Comparison of ENCODE assay signal across 1 cellular context in the genomic region with DNA sequence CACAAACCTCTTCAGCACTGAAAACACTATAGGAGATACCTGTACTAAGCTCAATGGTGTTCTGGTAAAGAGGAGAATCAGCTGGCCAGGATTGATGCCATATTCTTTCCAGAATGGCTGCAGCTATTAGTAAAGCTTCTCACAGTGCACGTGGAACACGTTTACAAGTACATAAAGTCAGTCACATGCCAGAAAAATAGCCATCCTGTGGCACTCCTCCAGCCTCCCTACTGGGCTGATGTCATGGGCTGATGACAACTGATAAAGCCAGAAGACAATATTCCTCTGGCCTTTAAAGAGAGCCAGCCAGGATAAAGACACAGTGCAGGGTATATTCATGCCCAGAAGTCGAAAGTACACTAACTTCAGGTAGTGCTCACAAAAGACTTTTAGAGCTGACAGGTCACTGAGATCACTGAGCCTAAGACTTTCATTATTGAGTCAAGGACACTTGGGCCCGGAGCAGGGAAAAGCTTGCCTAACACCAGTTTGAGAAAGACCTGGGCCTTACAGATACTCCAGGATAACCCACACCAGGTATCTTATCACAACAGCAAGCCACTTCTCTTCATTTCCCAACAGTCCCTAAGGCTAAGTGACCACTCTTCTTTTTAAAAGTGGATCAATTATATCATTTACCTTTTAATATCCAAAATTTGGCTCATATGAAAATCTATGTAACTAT.
TF ChIP-seq lines count a peak whose summit lies in the region.

No MANE protein-coding gene starts in this region.

TF ChIP-seq in K562, 482 proteins besides CTCF, POLR2A, EP300 and RAD21 (continued from another document and continues in another):
- TF ChIP-seq, protein P1, sequence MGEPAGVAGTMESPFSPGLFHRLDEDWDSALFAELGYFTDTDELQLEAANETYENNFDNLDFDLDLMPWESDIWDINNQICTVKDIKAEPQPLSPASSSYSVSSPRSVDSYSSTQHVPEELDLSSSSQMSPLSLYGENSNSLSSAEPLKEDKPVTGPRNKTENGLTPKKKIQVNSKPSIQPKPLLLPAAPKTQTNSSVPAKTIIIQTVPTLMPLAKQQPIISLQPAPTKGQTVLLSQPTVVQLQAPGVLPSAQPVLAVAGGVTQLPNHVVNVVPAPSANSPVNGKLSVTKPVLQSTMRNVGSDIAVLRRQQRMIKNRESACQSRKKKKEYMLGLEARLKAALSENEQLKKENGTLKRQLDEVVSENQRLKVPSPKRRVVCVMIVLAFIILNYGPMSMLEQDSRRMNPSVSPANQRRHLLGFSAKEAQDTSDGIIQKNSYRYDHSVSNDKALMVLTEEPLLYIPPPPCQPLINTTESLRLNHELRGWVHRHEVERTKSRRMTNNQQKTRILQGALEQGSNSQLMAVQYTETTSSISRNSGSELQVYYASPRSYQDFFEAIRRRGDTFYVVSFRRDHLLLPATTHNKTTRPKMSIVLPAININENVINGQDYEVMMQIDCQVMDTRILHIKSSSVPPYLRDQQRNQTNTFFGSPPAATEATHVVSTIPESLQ (CRISPR knock-in tag; IDR thresholded peaks at IDR 0.05) = no peak
- TF ChIP-seq MTF1 (CRISPR knock-in tag; IDR thresholded peaks at IDR 0.05; ENCODE audit: borderline replicate concordance) = no peak
- TF ChIP-seq, protein P2, sequence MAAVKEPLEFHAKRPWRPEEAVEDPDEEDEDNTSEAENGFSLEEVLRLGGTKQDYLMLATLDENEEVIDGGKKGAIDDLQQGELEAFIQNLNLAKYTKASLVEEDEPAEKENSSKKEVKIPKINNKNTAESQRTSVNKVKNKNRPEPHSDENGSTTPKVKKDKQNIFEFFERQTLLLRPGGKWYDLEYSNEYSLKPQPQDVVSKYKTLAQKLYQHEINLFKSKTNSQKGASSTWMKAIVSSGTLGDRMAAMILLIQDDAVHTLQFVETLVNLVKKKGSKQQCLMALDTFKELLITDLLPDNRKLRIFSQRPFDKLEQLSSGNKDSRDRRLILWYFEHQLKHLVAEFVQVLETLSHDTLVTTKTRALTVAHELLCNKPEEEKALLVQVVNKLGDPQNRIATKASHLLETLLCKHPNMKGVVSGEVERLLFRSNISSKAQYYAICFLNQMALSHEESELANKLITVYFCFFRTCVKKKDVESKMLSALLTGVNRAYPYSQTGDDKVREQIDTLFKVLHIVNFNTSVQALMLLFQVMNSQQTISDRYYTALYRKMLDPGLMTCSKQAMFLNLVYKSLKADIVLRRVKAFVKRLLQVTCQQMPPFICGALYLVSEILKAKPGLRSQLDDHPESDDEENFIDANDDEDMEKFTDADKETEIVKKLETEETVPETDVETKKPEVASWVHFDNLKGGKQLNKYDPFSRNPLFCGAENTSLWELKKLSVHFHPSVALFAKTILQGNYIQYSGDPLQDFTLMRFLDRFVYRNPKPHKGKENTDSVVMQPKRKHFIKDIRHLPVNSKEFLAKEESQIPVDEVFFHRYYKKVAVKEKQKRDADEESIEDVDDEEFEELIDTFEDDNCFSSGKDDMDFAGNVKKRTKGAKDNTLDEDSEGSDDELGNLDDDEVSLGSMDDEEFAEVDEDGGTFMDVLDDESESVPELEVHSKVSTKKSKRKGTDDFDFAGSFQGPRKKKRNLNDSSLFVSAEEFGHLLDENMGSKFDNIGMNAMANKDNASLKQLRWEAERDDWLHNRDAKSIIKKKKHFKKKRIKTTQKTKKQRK (IDR thresholded peaks at IDR 0.05; ENCODE audit: borderline replicate concordance, low read depth, low read length) = no peak
- TF ChIP-seq HDAC3 (IDR thresholded peaks at IDR 0.05; ENCODE audit: borderline replicate concordance, partially characterized antibody) = no peak
- TF ChIP-seq ZNF77 (CRISPR knock-in tag; IDR thresholded peaks at IDR 0.05) = no peak
- no peak for TF ChIP-seq HMGN3 (IDR thresholded peaks at IDR 0.05; ENCODE audit: borderline replicate concordance, extremely low read depth, insufficient read length, low read depth, low read length)
- TF ChIP-seq ADNP (tag; IDR thresholded peaks at IDR 0.05) = no peak
- TF ChIP-seq, protein P3, sequence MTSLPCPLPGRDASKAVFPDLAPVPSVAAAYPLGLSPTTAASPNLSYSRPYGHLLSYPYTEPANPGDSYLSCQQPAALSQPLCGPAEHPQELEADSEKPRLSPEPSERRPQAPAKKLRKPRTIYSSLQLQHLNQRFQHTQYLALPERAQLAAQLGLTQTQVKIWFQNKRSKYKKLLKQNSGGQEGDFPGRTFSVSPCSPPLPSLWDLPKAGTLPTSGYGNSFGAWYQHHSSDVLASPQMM (CRISPR knock-in tag; IDR thresholded peaks at IDR 0.05) = no peak
- TF ChIP-seq ARID1B (IDR thresholded peaks at IDR 0.05) = peak; percentile 83
- TF ChIP-seq ZNF133 (CRISPR knock-in tag; IDR thresholded peaks at IDR 0.05) = no peak
- TF ChIP-seq MYNN (IDR thresholded peaks at IDR 0.05) = no peak
- TF ChIP-seq MYNN (CRISPR knock-in tag; IDR thresholded peaks at IDR 0.05) = no peak
- TF ChIP-seq TGIF2 (CRISPR knock-in tag; IDR thresholded peaks at IDR 0.05) = no peak
- no peak for TF ChIP-seq MEF2A (IDR thresholded peaks at IDR 0.05; ENCODE audit: control insufficient read depth, low read depth, low read length)
- TF ChIP-seq, protein P4, sequence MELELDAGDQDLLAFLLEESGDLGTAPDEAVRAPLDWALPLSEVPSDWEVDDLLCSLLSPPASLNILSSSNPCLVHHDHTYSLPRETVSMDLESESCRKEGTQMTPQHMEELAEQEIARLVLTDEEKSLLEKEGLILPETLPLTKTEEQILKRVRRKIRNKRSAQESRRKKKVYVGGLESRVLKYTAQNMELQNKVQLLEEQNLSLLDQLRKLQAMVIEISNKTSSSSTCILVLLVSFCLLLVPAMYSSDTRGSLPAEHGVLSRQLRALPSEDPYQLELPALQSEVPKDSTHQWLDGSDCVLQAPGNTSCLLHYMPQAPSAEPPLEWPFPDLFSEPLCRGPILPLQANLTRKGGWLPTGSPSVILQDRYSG (tag; conservative IDR thresholded peaks at IDR 0.05; ENCODE audit: low read depth) = no peak
- TF ChIP-seq PHF21A (IDR thresholded peaks at IDR 0.05; ENCODE audit: borderline replicate concordance, low read depth) = no peak
- no peak for TF ChIP-seq BRF1 (IDR thresholded peaks at IDR 0.05; ENCODE audit: borderline replicate concordance, extremely low read depth, insufficient read length)
- TF ChIP-seq, protein P5, sequence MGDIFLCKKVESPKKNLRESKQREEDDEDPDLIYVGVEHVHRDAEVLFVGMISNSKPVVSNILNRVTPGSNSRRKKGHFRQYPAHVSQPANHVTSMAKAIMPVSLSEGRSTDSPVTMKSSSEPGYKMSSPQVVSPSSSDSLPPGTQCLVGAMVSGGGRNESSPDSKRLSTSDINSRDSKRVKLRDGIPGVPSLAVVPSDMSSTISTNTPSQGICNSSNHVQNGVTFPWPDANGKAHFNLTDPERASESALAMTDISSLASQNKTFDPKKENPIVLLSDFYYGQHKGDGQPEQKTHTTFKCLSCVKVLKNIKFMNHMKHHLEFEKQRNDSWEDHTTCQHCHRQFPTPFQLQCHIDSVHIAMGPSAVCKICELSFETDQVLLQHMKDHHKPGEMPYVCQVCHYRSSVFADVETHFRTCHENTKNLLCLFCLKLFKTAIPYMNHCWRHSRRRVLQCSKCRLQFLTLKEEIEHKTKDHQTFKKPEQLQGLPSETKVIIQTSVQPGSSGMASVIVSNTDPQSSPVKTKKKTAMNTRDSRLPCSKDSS (IDR thresholded peaks at IDR 0.05; ENCODE audit: low read depth, partially characterized antibody) = no peak
- TF ChIP-seq EZH2 (IDR thresholded peaks at IDR 0.05; ENCODE audit: borderline replicate concordance, low read depth, low read length) = no peak
- no peak for TF ChIP-seq DACH1 (IDR thresholded peaks at IDR 0.05; ENCODE audit: partially characterized antibody)
- no peak for TF ChIP-seq MAZ (CRISPR knock-in tag; conservative IDR thresholded peaks at IDR 0.05 in 1 of 2, IDR thresholded peaks at IDR 0.05 in 1 of 2)
- TF ChIP-seq HNRNPL (IDR thresholded peaks at IDR 0.05; ENCODE audit: low read depth, low read length) = no peak
- TF ChIP-seq BMI1 (IDR thresholded peaks at IDR 0.05; ENCODE audit: low read length) = no peak
- no peak for TF ChIP-seq ZNF354B (CRISPR knock-in tag; IDR thresholded peaks at IDR 0.05)
- TF ChIP-seq, protein P6, sequence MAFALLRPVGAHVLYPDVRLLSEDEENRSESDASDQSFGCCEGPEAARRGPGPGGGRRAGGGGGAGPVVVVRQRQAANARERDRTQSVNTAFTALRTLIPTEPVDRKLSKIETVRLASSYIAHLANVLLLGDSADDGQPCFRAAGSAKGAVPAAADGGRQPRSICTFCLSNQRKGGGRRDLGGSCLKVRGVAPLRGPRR (CRISPR knock-in tag; IDR thresholded peaks at IDR 0.05) = no peak
- TF ChIP-seq KLF6 (CRISPR knock-in tag; IDR thresholded peaks at IDR 0.05; ENCODE audit: borderline replicate concordance) = no peak
- TF ChIP-seq RNF2 (IDR thresholded peaks at IDR 0.05) = no peak
- no peak for TF ChIP-seq MAFK (IDR thresholded peaks at IDR 0.05; ENCODE audit: low read length)
- TF ChIP-seq RCOR1 (IDR thresholded peaks at IDR 0.05; ENCODE audit: borderline replicate concordance in 1 of 2, low read depth in 2 of 2, low read length in 2 of 2) = no peak; a peak in 1 of 4 replicates
- no peak for TF ChIP-seq BRD4 (IDR thresholded peaks at IDR 0.05)
- no peak for TF ChIP-seq TBP (optimal IDR thresholded peaks at IDR 0.05; ENCODE audit: low read depth, low read length)
- TF ChIP-seq, protein P7, sequence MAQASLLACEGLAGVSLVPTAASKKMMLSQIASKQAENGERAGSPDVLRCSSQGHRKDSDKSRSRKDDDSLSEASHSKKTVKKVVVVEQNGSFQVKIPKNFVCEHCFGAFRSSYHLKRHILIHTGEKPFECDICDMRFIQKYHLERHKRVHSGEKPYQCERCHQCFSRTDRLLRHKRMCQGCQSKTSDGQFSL (CRISPR knock-in tag; IDR thresholded peaks at IDR 0.05) = no peak
- TF ChIP-seq, protein P7 (tag; IDR thresholded peaks at IDR 0.05) = no peak
- peak; percentile 69; the same call in 1 of the 2 replicates for TF ChIP-seq SMARCE1 (IDR thresholded peaks at IDR 0.05)
- TF ChIP-seq, protein P8, sequence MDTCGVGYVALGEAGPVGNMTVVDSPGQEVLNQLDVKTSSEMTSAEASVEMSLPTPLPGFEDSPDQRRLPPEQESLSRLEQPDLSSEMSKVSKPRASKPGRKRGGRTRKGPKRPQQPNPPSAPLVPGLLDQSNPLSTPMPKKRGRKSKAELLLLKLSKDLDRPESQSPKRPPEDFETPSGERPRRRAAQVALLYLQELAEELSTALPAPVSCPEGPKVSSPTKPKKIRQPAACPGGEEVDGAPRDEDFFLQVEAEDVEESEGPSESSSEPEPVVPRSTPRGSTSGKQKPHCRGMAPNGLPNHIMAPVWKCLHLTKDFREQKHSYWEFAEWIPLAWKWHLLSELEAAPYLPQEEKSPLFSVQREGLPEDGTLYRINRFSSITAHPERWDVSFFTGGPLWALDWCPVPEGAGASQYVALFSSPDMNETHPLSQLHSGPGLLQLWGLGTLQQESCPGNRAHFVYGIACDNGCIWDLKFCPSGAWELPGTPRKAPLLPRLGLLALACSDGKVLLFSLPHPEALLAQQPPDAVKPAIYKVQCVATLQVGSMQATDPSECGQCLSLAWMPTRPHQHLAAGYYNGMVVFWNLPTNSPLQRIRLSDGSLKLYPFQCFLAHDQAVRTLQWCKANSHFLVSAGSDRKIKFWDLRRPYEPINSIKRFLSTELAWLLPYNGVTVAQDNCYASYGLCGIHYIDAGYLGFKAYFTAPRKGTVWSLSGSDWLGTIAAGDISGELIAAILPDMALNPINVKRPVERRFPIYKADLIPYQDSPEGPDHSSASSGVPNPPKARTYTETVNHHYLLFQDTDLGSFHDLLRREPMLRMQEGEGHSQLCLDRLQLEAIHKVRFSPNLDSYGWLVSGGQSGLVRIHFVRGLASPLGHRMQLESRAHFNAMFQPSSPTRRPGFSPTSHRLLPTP (IDR thresholded peaks at IDR 0.05; ENCODE audit: borderline replicate concordance, extremely low read depth, insufficient read length) = no peak
- TF ChIP-seq, protein P9, sequence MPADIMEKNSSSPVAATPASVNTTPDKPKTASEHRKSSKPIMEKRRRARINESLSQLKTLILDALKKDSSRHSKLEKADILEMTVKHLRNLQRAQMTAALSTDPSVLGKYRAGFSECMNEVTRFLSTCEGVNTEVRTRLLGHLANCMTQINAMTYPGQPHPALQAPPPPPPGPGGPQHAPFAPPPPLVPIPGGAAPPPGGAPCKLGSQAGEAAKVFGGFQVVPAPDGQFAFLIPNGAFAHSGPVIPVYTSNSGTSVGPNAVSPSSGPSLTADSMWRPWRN (IDR thresholded peaks at IDR 0.05; ENCODE audit: low read depth) = no peak
- TF ChIP-seq JUN (IDR thresholded peaks at IDR 0.05; ENCODE audit: borderline replicate concordance, low read depth, low read length) = peak; percentile 62
- no peak for TF ChIP-seq JUN (CRISPR knock-in tag; IDR thresholded peaks at IDR 0.05; ENCODE audit: borderline replicate concordance)
- no peak for TF ChIP-seq NONO (IDR thresholded peaks at IDR 0.05; ENCODE audit: low read depth in 2 of 2, low read length in 1 of 2)
- no peak for TF ChIP-seq ZNF384 (IDR thresholded peaks at IDR 0.05; ENCODE audit: low read depth, low read length)
- TF ChIP-seq, protein P10, sequence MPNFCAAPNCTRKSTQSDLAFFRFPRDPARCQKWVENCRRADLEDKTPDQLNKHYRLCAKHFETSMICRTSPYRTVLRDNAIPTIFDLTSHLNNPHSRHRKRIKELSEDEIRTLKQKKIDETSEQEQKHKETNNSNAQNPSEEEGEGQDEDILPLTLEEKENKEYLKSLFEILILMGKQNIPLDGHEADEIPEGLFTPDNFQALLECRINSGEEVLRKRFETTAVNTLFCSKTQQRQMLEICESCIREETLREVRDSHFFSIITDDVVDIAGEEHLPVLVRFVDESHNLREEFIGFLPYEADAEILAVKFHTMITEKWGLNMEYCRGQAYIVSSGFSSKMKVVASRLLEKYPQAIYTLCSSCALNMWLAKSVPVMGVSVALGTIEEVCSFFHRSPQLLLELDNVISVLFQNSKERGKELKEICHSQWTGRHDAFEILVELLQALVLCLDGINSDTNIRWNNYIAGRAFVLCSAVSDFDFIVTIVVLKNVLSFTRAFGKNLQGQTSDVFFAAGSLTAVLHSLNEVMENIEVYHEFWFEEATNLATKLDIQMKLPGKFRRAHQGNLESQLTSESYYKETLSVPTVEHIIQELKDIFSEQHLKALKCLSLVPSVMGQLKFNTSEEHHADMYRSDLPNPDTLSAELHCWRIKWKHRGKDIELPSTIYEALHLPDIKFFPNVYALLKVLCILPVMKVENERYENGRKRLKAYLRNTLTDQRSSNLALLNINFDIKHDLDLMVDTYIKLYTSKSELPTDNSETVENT (CRISPR knock-in tag; IDR thresholded peaks at IDR 0.05) = no peak
- TF ChIP-seq BDP1 (IDR thresholded peaks at IDR 0.05; ENCODE audit: insufficient read depth, insufficient read length) = no peak
- TF ChIP-seq, protein P11, sequence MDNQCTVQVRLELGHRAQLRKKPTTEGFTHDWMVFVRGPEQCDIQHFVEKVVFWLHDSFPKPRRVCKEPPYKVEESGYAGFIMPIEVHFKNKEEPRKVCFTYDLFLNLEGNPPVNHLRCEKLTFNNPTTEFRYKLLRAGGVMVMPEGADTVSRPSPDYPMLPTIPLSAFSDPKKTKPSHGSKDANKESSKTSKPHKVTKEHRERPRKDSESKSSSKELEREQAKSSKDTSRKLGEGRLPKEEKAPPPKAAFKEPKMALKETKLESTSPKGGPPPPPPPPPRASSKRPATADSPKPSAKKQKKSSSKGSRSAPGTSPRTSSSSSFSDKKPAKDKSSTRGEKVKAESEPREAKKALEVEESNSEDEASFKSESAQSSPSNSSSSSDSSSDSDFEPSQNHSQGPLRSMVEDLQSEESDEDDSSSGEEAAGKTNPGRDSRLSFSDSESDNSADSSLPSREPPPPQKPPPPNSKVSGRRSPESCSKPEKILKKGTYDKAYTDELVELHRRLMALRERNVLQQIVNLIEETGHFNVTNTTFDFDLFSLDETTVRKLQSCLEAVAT (IDR thresholded peaks at IDR 0.05) = no peak
- no peak for TF ChIP-seq TAF7 (tag; IDR thresholded peaks at IDR 0.05)
- TF ChIP-seq HIVEP1 (CRISPR knock-in tag; IDR thresholded peaks at IDR 0.05) = no peak
- no peak for TF ChIP-seq ZNF583 (CRISPR knock-in tag; IDR thresholded peaks at IDR 0.05)
